ENCODE assay signal across 8 cellular contexts in the genomic region with DNA sequence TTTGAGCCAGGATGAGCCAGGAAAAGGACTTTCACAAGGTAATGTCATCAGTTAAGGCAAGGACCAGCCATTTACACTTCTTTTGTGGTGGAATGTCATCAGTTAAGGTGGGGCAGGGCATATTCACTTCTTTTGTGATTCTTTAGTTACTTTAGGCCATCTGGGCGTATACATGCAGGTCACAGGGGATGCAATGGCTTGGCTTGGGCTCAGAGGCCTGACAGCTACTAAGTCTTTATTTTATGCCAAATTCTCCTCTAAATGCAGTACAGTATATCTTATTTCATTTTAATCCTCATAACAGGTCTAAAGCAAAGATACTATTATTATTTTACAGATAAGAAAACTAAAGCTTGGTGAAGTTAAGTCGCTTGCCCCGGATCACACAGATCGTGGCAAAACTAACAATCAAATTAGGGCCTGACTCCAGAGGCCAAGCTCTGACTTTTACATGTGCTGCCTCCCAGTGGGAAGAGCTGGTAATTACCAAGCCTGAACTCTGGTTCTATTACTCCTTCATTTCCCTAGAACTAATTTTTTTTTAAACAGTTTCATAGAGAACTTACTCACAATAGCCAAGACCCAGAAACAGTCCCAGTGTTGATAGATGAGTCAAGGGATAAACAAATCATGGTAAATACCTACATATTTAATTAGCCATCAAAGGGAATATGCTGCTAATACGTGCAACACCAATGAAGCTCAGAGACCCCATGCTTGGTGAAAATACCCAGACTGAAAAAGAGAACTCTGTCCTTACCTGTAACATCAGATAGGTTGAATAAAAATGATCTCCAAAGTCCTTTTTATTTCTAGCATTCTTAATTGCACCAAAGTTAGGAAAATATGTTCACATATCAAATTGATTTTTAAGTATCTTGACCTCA. TPM values are rescaled to one million over a fixed set of nuclear protein-coding genes. Genes with fewer than 3 reads are reported as not detected.
DNase-seq lines count a peak whose midpoint lies in the region; ATAC-seq lines count a peak whose summit lies in the region.

No MANE protein-coding gene starts in this region.

- in situ Hi-C loops in T47D (cut with HindIII; ENCODE audit: low pct_unique_long_range_greater_than_20kb, low sequenced_read_pairs): no loop called here

- DNase-seq in NCI-H1105 treated with DMSO at 0.1 percent for 48 hours (lab: John Stamatoyannopoulos, UW) (peak; percentile 42), NCI-H1105 (lab: John Stamatoyannopoulos, UW) (no peak), HuH-7.5 (ENCODE audit: low spot score) (peak; percentile 37), T-cell (peak in 25 of 34 experiments; percentile 8 to 56 (median 31)), T47D (ENCODE audit: low read depth in 1 of 2, low spot score in 1 of 2) (peak; percentile 33 to 75), kidney glomerular epithelial cell (lab: John Stamatoyannopoulos, UW) (peak; percentile 53)
- DNase-seq in stimulated activated CD4-positive, alpha-beta T cell treated with anti-CD3 and anti-CD28 coated beads, TNF-alpha, amount 100 ng/mL, for 24 hours (ENCODE audit: low read depth in 3 of 3): peak; percentile 48 to 58 (median 55)

- H3K36me3 Mint-ChIP-seq in T-cell: no peaks in the 10 kb centered on the region

- H3K27ac Mint-ChIP-seq in T-cell: no peak overlapping the region

- peaks cover 0 to 3% of the 10 kb centered on the region in 2 donors for H3K27me3 Mint-ChIP-seq in T-cell

- H3K9me3 Mint-ChIP-seq in T-cell: no peaks in the 10 kb centered on the region

- H3K4me3 Mint-ChIP-seq in T-cell: no peak overlapping the region

- CTCF ChIA-PET in T-cell (lab: Charles Lee): interaction anchor here (0.6 to 1.6 kb wide), 6 partner anchors 11 to 933 kb away, joined by 3 to 7 read pairs (median 4); no protein-coding TSS in a partner anchor

- POLR2A ChIA-PET in T-cell (lab: Charles Lee): interaction anchor here in 1 of 2 donors (0.5 kb wide), 1 partner anchor 424 kb away, joined by 3 read pairs; no protein-coding TSS in a partner anchor

- ATAC-seq in GM21528 (IDR thresholded peaks at IDR 0.05; ENCODE audit: low FRiP score, unreplicated experiment): peak; percentile 85
- peak in 3 of 4 experiments; percentile 40 to 60 (median 53) for ATAC-seq in T-cell (replicated peaks in 1 of 4)

- no peaks in the 10 kb centered on the region for H3K4me1 Mint-ChIP-seq in T-cell

RNA-seq across cellular contexts. Expression of a gene that starts 35.4 kb away (rescaled TPM):
- 1 to 10 TPM; 3.3 to 8.4 (median 5.2) TPM for total RNA-seq in T-cell

RNA-seq across cellular contexts. Expression of a gene that starts 55.5 kb away (rescaled TPM):
- total RNA-seq in T-cell: 10 to 100 TPM; 37.0 to 50.5 (median 43.7) TPM

RNA-seq across cellular contexts. Expression of a gene that starts 55.8 kb away (rescaled TPM):
- 10 to 100 TPM; 37.0 to 46.6 (median 40.8) TPM for total RNA-seq in T-cell
